22 cellular contexts compared by ENCODE assay signal in genomic region chr2:117603569-117603968, GRCh38.
DNase-seq lines count a peak whose midpoint lies in the region; FAIRE-seq and TF ChIP-seq lines count a peak whose summit lies in the region.
"Had no signal": no experiment of that assay in that cellular context is flagged by ENCODE, and none has a peak within 500 bp of the region (broad histone marks: within the 10 kb centered on the region; RNA-seq: fewer than 3 reads in every experiment).

No MANE protein-coding gene starts in this region.

- TF ChIP-seq CTCF in GM10248 (IDR thresholded peaks at IDR 0.05; ENCODE audit: control extremely low read depth, extremely low read depth, low read depth, missing control alignments), result no peak
- TF ChIP-seq CTCF in neural progenitor cell (IDR thresholded peaks at IDR 0.05), result no peak
- TF ChIP-seq CTCF in coronary artery (IDR thresholded peaks at IDR 0.05), result no peak

- no peak overlapping the region for H3K4me3 Mint-ChIP-seq in neural progenitor cell
- H3K4me3 Mint-ChIP-seq: CD4-positive, CD25-positive, alpha-beta regulatory T cell; T-cell had no signal

- H2AFZ ChIP-seq in neural progenitor cell (replicated peaks), result no peak overlapping the region
- H2AFZ ChIP-seq: GM23248 had no signal

- peaks cover 5% of the 10 kb centered on the region for H3K36me3 Mint-ChIP-seq in neural progenitor cell
- H3K36me3 Mint-ChIP-seq: CD4-positive, CD25-positive, alpha-beta regulatory T cell; T-cell had no signal

- no peaks in the 10 kb centered on the region for H3K36me3 ChIP-seq in neural progenitor cell

- H3K27ac ChIP-seq in neural progenitor cell (no peak overlapping the region), coronary artery (no peak overlapping the region)
- H3K27ac ChIP-seq: A549, GM23248 had no signal

- peak; percentile 0 for DNase-seq in GM10248 (ENCODE audit: extremely low spot score)
- DNase-seq in SK-N-DZ (ENCODE audit: low spot score), result peak; percentile 10
- peak; percentile 10 for DNase-seq in left kidney (ENCODE audit: low read depth, low spot score)
- peak; percentile 13 for DNase-seq in neural progenitor cell (ENCODE audit: low spot score)
- no peak for DNase-seq in GM12891 (ENCODE audit: insufficient read length, low spot score)
- DNase-seq in dermis blood vessel endothelial cell, result no peak
- no peak for DNase-seq in coronary artery (ENCODE audit: low spot score)
- DNase-seq: CD4-positive, CD25-positive, alpha-beta regulatory T cell; DMS 273 treated with DMSO at 0.1 percent for 48 hours; DMS79 treated with DMSO at 0.1 percent for 48 hours; GM23248; IMR-90; MV-4-11; NCI-H1694; NCI-H2081 treated with DMSO at 0.1 percent for 48 hours; NCI-H2171 treated with DMSO at 0.1 percent for 48 hours; NCI-H510A treated with DMSO at 0.1 percent for 48 hours; NCI-H748 treated with DMSO at 0.1 percent for 48 hours; NK-92 treated with Interleukin-12 subunit alpha and Interleukin-12 subunit beta, amount 100 ng/mL, for 24 hours; T-cell had no signal

- no peaks in the 10 kb centered on the region for H3K9me3 ChIP-seq in neural progenitor cell (ENCODE audit: low read depth)
- H3K9me3 ChIP-seq: A549 had no signal

- CTCF ChIA-PET in GM10248 (lab: Yijun Ruan, JAX), result no interaction called here

- FAIRE-seq in GM12891 (lab: Jason Lieb, UNC), result no peak
- FAIRE-seq: A549, GM12878 had no signal

- POLR2A ChIA-PET in GM10248 (lab: Yijun Ruan, JAX), result no interaction called here

- H3K27me3 ChIP-seq in neural progenitor cell, result no peaks in the 10 kb centered on the region

- H3K4me1 ChIP-seq in neural progenitor cell, result peaks cover 18% of the 10 kb centered on the region
- H3K4me1 ChIP-seq: A549 had no signal

- peaks cover 5% of the 10 kb centered on the region for H3K9me3 Mint-ChIP-seq in neural progenitor cell

- H3K4me3 ChIP-seq in neural progenitor cell (no peak overlapping the region), coronary artery (no peak overlapping the region)
- H3K4me3 ChIP-seq: A549, GM12878, GM23248 had no signal

- peaks cover 8% of the 10 kb centered on the region for H4K20me1 ChIP-seq in neural progenitor cell (ENCODE audit: low read depth)

- TF ChIP-seq POLR2A in GM12891 (IDR thresholded peaks at IDR 0.05; ENCODE audit: low read depth, low read length), result no peak

- no peak overlapping the region for H3K9ac ChIP-seq in neural progenitor cell
- H3K9ac ChIP-seq: GM23248 had no signal

- H3K4me1 Mint-ChIP-seq in neural progenitor cell, result peaks cover 33% of the 10 kb centered on the region
- H3K4me1 Mint-ChIP-seq: CD4-positive, CD25-positive, alpha-beta regulatory T cell; T-cell had no signal

- peaks cover 8% of the 10 kb centered on the region for H3K27me3 Mint-ChIP-seq in neural progenitor cell (ENCODE audit: insufficient read depth, low read depth)
- H3K27me3 Mint-ChIP-seq: CD4-positive, CD25-positive, alpha-beta regulatory T cell had no signal

- H3K79me2 ChIP-seq in neural progenitor cell (ENCODE audit: low read depth), result no peaks in the 10 kb centered on the region

- peak overlapping the region; percentile 45 for H3K4me2 ChIP-seq in neural progenitor cell
- H3K4me2 ChIP-seq: A549 had no signal

- H3F3A ChIP-seq in neural progenitor cell (ENCODE audit: low read depth), result no peaks in the 10 kb centered on the region

- H3K27ac Mint-ChIP-seq in neural progenitor cell, result peak overlapping the region; percentile 72
- H3K27ac Mint-ChIP-seq: CD4-positive, CD25-positive, alpha-beta regulatory T cell; T-cell had no signal

TF ChIP-seq in GM12891, 5 proteins besides CTCF, POLR2A, EP300 and RAD21:
- TF ChIP-seq SPI1 (IDR thresholded peaks at IDR 0.05; ENCODE audit: low read depth, low read length) (no peak), TAF1 (IDR thresholded peaks at IDR 0.05; ENCODE audit: low read depth, low read length) (no peak), POU2F2 (IDR thresholded peaks at IDR 0.05; ENCODE audit: low read depth, low read length) (no peak), PAX5 (IDR thresholded peaks at IDR 0.05; ENCODE audit: insufficient read depth, low read length, severe bottlenecking) (no peak), POLR2AphosphoS5 (IDR thresholded peaks at IDR 0.05; ENCODE audit: low read depth, low read length) (no peak)

Comparison
In these comparisons a context has a peak if more than half of its experiments do, and no peak if none do; other contexts are left out.
1. DNase-seq: peak in GM10248 (single experiment), SK-N-DZ (single experiment), left kidney (single experiment) and neural progenitor cell (single experiment); none in GM12891 (single experiment), dermis blood vessel endothelial cell (single experiment) and coronary artery (single experiment).